Comparison of ENCODE assay signal across 17 cellular contexts in the genomic region with DNA sequence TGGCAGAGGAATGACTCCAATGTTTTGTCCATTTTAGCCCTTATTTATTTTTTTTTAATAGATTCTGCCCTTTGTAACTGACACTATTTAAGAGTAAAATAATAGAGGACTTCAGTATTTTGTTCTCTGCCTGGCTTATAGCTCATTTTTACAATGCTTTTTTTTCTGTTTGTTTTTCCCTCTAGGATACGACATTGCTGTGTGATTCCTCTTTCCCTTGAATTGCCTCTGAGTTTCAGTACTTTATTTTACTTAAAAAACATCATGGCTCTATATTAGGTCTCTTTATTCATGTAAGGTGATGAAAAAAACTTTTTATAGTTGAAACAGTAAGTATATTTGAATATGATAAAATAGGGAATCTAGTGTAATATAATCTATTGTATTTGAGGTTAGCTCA.
DNase-seq lines count a peak whose midpoint lies in the region; ATAC-seq, FAIRE-seq and TF ChIP-seq lines count a peak whose summit lies in the region.
"Had no signal": no experiment of that assay in that cellular context is flagged by ENCODE, and none has a peak within 500 bp of the region (broad histone marks: within the 10 kb centered on the region; RNA-seq: fewer than 3 reads in every experiment).

No MANE protein-coding gene starts in this region.

- TF ChIP-seq CTCF in HEK293 (tag by site-specific recombination; IDR thresholded peaks at IDR 0.05) (no peak), kidney (IDR thresholded peaks at IDR 0.05; ENCODE audit: borderline replicate concordance, extremely low read depth, insufficient read depth) (no peak), gastrocnemius medialis (IDR thresholded peaks at IDR 0.05 in 4 of 5, conservative IDR thresholded peaks at IDR 0.05 in 1 of 5) (no peak)

- no peak overlapping the region for H3K4me3 Mint-ChIP-seq in stimulated activated naive B cell treated with anti-CD40 and anti-IgM and Interleukin-4, amounts not matched to agents 10 μg/mL and 1 μg/mL and 100 μg/mL, for 72 hours
- H3K4me3 Mint-ChIP-seq: CD4-positive, alpha-beta memory T cell; H9; HFFc6 had no signal

- no peak for TF ChIP-seq POLR2A in gastrocnemius medialis (IDR thresholded peaks at IDR 0.05)

- intact Hi-C loops in kidney (cut with DNase I) (no loop called here), gastrocnemius medialis (cut with DNase I; ENCODE audit: low total_unique reads) (no loop called here)

- POLR2A ChIA-PET in HEK293 (lab: Yijun Ruan, JAX) = no interaction called here

- H3K4me1 ChIP-seq in HEK293 (ENCODE audit: control insufficient read depth, insufficient read depth, low read length) = peaks cover 10% of the 10 kb centered on the region; the same call in 1 of the 2 replicates
- no peaks in the 10 kb centered on the region for H3K4me1 ChIP-seq in kidney (ENCODE audit: control insufficient read depth in 1 of 2, insufficient read depth in 1 of 2, low read depth in 1 of 2, low read length in 2 of 2)
- peaks cover 41 to 43% of the 10 kb centered on the region in 2 donors for H3K4me1 ChIP-seq in gastrocnemius medialis
- H3K4me1 ChIP-seq: Caco-2 had no signal

- H3K9me3 ChIP-seq in HEK293 (ENCODE audit: control insufficient read depth, insufficient read depth, low read depth, low read length) = no peaks in the 10 kb centered on the region
- no peaks in the 10 kb centered on the region for H3K9me3 ChIP-seq in kidney (ENCODE audit: control insufficient read depth in 1 of 2, low read length in 2 of 2)
- H3K9me3 ChIP-seq in gastrocnemius medialis = no peaks in the 10 kb centered on the region
- H3K9me3 ChIP-seq: Caco-2 had no signal

- DNase-seq in kidney (no peak), gastrocnemius medialis (no peak), cerebellum (ENCODE audit: low spot score) (no peak)
- DNase-seq in stimulated activated naive B cell treated with anti-CD40 and anti-IgM and Interleukin-4, amounts not matched to agents 10 μg/mL and 1 μg/mL and 100 μg/mL, for 72 hours = no peak
- DNase-seq: C1 segment of cervical spinal cord; Caco-2; CD4-positive, alpha-beta memory T cell; DMS153; DND-41; GM23248; H9; HFFc6 had no signal

- H3K27ac Mint-ChIP-seq in stimulated activated naive B cell treated with anti-CD40 and anti-IgM and Interleukin-4, amounts not matched to agents 10 μg/mL and 1 μg/mL and 100 μg/mL, for 72 hours = no peak overlapping the region
- H3K27ac Mint-ChIP-seq: CD4-positive, alpha-beta memory T cell; HFFc6 had no signal

- peaks cover 0 to 2% of the 10 kb centered on the region in 2 donors for H3K9me3 Mint-ChIP-seq in stimulated activated naive B cell treated with anti-CD40 and anti-IgM and Interleukin-4, amounts not matched to agents 10 μg/mL and 1 μg/mL and 100 μg/mL, for 72 hours
- H3K9me3 Mint-ChIP-seq: H9, HFFc6 had no signal

- H3K4me1 Mint-ChIP-seq in stimulated activated naive B cell treated with anti-CD40 and anti-IgM and Interleukin-4, amounts not matched to agents 10 μg/mL and 1 μg/mL and 100 μg/mL, for 72 hours = no peaks in the 10 kb centered on the region
- H3K4me1 Mint-ChIP-seq: CD4-positive, alpha-beta memory T cell had no signal

- H3K27ac ChIP-seq in HEK293 (ENCODE audit: extremely low read depth, low read depth, low read length) (no peak overlapping the region), kidney (ENCODE audit: low read depth in 2 of 2, low read length in 2 of 2) (no peak overlapping the region), gastrocnemius medialis (no peak overlapping the region)
- H3K27ac ChIP-seq: GM23248 had no signal

- CTCF ChIA-PET in HEK293 (lab: Yijun Ruan, JAX) = interaction anchor here (0.6 kb wide), 1 partner anchor 1402 kb away, joined by 3 read pairs; no protein-coding TSS in a partner anchor

- no peak overlapping the region for H3K9ac ChIP-seq in kidney (ENCODE audit: low read length in 2 of 2)
- H3K9ac ChIP-seq: GM23248 had no signal

- FAIRE-seq in colon (lab: Jason Lieb, UNC) (peak; percentile 10), kidney (lab: Jason Lieb, UNC) (peak; percentile 17)
- FAIRE-seq: G401.6, GM12892 had no signal

- H3K27me3 Mint-ChIP-seq in stimulated activated naive B cell treated with anti-CD40 and anti-IgM and Interleukin-4, amounts not matched to agents 10 μg/mL and 1 μg/mL and 100 μg/mL, for 72 hours = no peaks in the 10 kb centered on the region

- no peaks in the 10 kb centered on the region for H3K36me3 Mint-ChIP-seq in stimulated activated naive B cell treated with anti-CD40 and anti-IgM and Interleukin-4, amounts not matched to agents 10 μg/mL and 1 μg/mL and 100 μg/mL, for 72 hours
- H3K36me3 Mint-ChIP-seq: CD4-positive, alpha-beta memory T cell had no signal

- H3K36me3 ChIP-seq in HEK293 (ENCODE audit: control insufficient read depth in 2 of 2, insufficient read depth in 1 of 2, low read length in 2 of 2) (no peaks in the 10 kb centered on the region), kidney (ENCODE audit: control insufficient read depth in 1 of 2, insufficient read depth in 2 of 2, low read length in 2 of 2) (no peaks in the 10 kb centered on the region), gastrocnemius medialis (no peaks in the 10 kb centered on the region)

- ATAC-seq in gastrocnemius medialis = no peak
- no peak for ATAC-seq in stimulated activated naive B cell treated with anti-CD40 and anti-IgM and Interleukin-4, amounts not matched to agents 10 μg/mL and 1 μg/mL and 100 μg/mL, for 72 hours (replicated peaks)
- ATAC-seq: HCT116 had no signal

- no peaks in the 10 kb centered on the region for H3K27me3 ChIP-seq in gastrocnemius medialis

- H3K4me3 ChIP-seq in HEK293 (ENCODE audit: low read depth, low read length) = no peak overlapping the region
- no peak overlapping the region for H3K4me3 ChIP-seq in kidney (ENCODE audit: low read length in 2 of 2)
- H3K4me3 ChIP-seq in gastrocnemius medialis = no peak overlapping the region
- H3K4me3 ChIP-seq: GM23248 had no signal

- in situ Hi-C loops in gastrocnemius medialis (cut with MboI; ENCODE audit: low sequenced_read_pairs in 4 of 4) = no loop called here

TF ChIP-seq in HEK293, 187 proteins besides CTCF, POLR2A, EP300 and RAD21:
- TF ChIP-seq, protein P1, sequence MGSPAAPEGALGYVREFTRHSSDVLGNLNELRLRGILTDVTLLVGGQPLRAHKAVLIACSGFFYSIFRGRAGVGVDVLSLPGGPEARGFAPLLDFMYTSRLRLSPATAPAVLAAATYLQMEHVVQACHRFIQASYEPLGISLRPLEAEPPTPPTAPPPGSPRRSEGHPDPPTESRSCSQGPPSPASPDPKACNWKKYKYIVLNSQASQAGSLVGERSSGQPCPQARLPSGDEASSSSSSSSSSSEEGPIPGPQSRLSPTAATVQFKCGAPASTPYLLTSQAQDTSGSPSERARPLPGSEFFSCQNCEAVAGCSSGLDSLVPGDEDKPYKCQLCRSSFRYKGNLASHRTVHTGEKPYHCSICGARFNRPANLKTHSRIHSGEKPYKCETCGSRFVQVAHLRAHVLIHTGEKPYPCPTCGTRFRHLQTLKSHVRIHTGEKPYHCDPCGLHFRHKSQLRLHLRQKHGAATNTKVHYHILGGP (tag by site-specific recombination; IDR thresholded peaks at IDR 0.05) = no peak
- TF ChIP-seq, protein P2, sequence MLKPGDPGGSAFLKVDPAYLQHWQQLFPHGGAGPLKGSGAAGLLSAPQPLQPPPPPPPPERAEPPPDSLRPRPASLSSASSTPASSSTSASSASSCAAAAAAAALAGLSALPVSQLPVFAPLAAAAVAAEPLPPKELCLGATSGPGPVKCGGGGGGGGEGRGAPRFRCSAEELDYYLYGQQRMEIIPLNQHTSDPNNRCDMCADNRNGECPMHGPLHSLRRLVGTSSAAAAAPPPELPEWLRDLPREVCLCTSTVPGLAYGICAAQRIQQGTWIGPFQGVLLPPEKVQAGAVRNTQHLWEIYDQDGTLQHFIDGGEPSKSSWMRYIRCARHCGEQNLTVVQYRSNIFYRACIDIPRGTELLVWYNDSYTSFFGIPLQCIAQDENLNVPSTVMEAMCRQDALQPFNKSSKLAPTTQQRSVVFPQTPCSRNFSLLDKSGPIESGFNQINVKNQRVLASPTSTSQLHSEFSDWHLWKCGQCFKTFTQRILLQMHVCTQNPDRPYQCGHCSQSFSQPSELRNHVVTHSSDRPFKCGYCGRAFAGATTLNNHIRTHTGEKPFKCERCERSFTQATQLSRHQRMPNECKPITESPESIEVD (tag by site-specific recombination; IDR thresholded peaks at IDR 0.05) = peak; percentile 81
- TF ChIP-seq ZBTB7A (tag by site-specific recombination; IDR thresholded peaks at IDR 0.05; ENCODE audit: low read depth) = no peak
- no peak for TF ChIP-seq ZBTB20 (tag by site-specific recombination; IDR thresholded peaks at IDR 0.05)
- TF ChIP-seq ZBTB8A (tag by site-specific recombination; IDR thresholded peaks at IDR 0.05) = no peak
- TF ChIP-seq ZNF335 (tag by site-specific recombination; conservative IDR thresholded peaks at IDR 0.05) = peak; percentile 22
